In genomic region chr16:21987498-21987897, GRCh38 we compare ENCODE assay signal across 20 cellular contexts. TPM values are rescaled to one million over a fixed set of nuclear protein-coding genes. Genes with fewer than 3 reads are reported as not detected.
"Had no signal": no experiment of that assay in that cellular context is flagged by ENCODE, and none has a peak within 500 bp of the region (broad histone marks: within the 10 kb centered on the region; RNA-seq: fewer than 3 reads in every experiment).

No MANE protein-coding gene starts in this region.

- H3K9me3 Mint-ChIP-seq: activated T-cell treated with anti-CD3 and anti-CD28 coated beads, Interleukin-2, amount 50 U/mL, for 24 hours; neural progenitor cell had no signal

- H3K4me3 ChIP-seq: coronary artery, gastroesophageal sphincter, lung, neural progenitor cell, ovary, stomach, thoracic aorta had no signal

- H3K36me3 ChIP-seq: ovary had no signal

- ATAC-seq: gastroesophageal sphincter had no signal

- H3K27ac Mint-ChIP-seq: activated T-cell treated with anti-CD3 and anti-CD28 coated beads, Interleukin-2, amount 50 U/mL, for 24 hours; neural progenitor cell had no signal

- H3K4me3 Mint-ChIP-seq: activated T-cell treated with anti-CD3 and anti-CD28 coated beads, Interleukin-2, amount 50 U/mL, for 24 hours; neural progenitor cell had no signal

- H3K27me3 ChIP-seq: gastroesophageal sphincter, neural progenitor cell, ovary, stomach had no signal

- H3K27me3 Mint-ChIP-seq: activated T-cell treated with anti-CD3 and anti-CD28 coated beads, Interleukin-2, amount 50 U/mL, for 24 hours had no signal

- H3K4me1 Mint-ChIP-seq: neural progenitor cell had no signal

- H3K9me3 ChIP-seq: gastroesophageal sphincter, ovary, stomach, thoracic aorta had no signal

- DNase-seq: activated CD4-positive, alpha-beta T cell treated with anti-CD3 and anti-CD28 coated beads, Interleukin-2, amount 50 U/mL, for 4 hours; activated CD4-positive, CD25-positive, alpha-beta regulatory T cell; activated effector memory CD4-positive, alpha-beta T cell treated with Interleukin-2 at 50 U/mL for 16 hours; activated T-cell treated with anti-CD3 and anti-CD28 coated beads, Interleukin-2, amount 50 U/mL, for 24 hours; central memory CD4-positive, alpha-beta T cell; effector CD8-positive, alpha-beta T cell; midbrain; ovary; stimulated activated CD4-positive, alpha-beta T cell treated with anti-CD3 and anti-CD28 coated beads, Interleukin-15, amount 100 ng/mL, for 24 hours; stimulated activated CD4-positive, alpha-beta T cell treated with anti-CD3 and anti-CD28 coated beads, Interleukin-4, amount 100 ng/mL, for 4 hours; stomach; T-helper 1 cell had no signal

- H3K27ac ChIP-seq: coronary artery, neural progenitor cell, ovary, stomach, thoracic aorta had no signal

RNA-seq across cellular contexts. Expression of gene PDZD9, which starts 13.4 kb away (rescaled TPM):
- total RNA-seq: astrocyte, gastroesophageal sphincter, lung, ovary, skeletal muscle tissue, stomach, thoracic aorta had no signal
- polyA plus RNA-seq: keratinocyte, lung, ovary, stomach had no signal
